In the genomic region with DNA sequence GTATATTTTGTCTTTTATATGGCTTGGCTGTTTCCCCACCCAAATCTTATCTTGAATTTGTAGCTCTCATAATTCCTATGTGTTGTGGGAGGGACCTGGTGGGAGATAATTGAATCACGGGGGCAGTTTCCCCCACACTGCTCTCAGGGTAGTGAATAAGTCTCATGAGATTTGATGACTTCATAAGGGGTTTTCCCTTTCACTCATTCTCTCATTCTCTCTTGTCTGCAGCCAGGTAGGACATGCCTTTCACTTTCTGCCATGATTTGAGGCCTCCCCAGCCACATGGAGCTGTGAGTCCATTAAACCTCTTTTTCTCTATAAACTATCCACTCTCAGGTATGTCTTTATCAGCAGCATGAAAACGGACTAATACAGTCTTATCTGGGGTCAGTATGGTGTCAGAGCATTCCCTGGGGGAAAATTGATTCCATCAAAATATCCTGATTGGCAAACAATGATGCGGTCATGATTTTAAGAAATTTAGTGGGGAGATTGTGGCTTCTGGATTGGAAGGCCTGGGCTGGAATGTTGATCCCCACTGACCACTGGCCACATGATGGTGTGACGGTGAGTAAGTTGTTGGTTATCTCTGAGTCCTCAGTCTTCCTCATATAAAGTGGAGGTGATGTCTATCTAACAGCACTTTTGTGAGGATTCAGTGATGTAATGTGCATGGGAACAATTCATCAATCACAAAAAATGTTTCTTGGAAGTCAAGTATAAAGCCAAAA, we compare ENCODE assay signal across 9 cellular contexts. TPM values are rescaled to one million over a fixed set of nuclear protein-coding genes. Genes with fewer than 3 reads are reported as not detected.
DNase-seq lines count a peak whose midpoint lies in the region; ATAC-seq and TF ChIP-seq lines count a peak whose summit lies in the region.
"Had no signal": no experiment of that assay in that cellular context is flagged by ENCODE, and none has a peak within 500 bp of the region (broad histone marks: within the 10 kb centered on the region; RNA-seq: fewer than 3 reads in every experiment).

No MANE protein-coding gene starts in this region.

- H3K9me3 ChIP-seq in MM.1S (replicated peaks; ENCODE audit: insufficient read depth, low read length), result no peaks in the 10 kb centered on the region

- peak; percentile 32 for DNase-seq in iris pigment epithelial cell (ENCODE audit: low read depth)
- no peak for DNase-seq in left lobe of liver (ENCODE audit: low spot score)
- DNase-seq in MM.1S, result no peak
- DNase-seq in midbrain (lab: John Stamatoyannopoulos, UW), result no peak
- DNase-seq: immature natural killer cell had no signal

- H3K4me3 ChIP-seq in MM.1S (ENCODE audit: low read length), result no peak overlapping the region

- no peaks in the 10 kb centered on the region for H4K20me1 ChIP-seq in MM.1S (ENCODE audit: insufficient read depth, low read length)

- H3K4me2 ChIP-seq in MM.1S (ENCODE audit: low read depth, low read length), result no peak overlapping the region

- H2AFZ ChIP-seq in MM.1S (ENCODE audit: low read length), result no peak overlapping the region

- no peak for TF ChIP-seq CTCF in MM.1S (IDR thresholded peaks at IDR 0.05; ENCODE audit: low read length)

- peak; percentile 61 for ATAC-seq in GM18498 (IDR thresholded peaks at IDR 0.05; ENCODE audit: unreplicated experiment)
- peak; percentile 76 for ATAC-seq in GM21447 (IDR thresholded peaks at IDR 0.05; ENCODE audit: unreplicated experiment)
- peak; percentile 54 for ATAC-seq in HG03565 (IDR thresholded peaks at IDR 0.05; ENCODE audit: unreplicated experiment)
- ATAC-seq in left lobe of liver, result no peak
- no peak for ATAC-seq in GM19397 (IDR thresholded peaks at IDR 0.05; ENCODE audit: unreplicated experiment)

- H3K27me3 ChIP-seq in MM.1S (replicated peaks; ENCODE audit: insufficient read depth, low read length), result no peaks in the 10 kb centered on the region

- H3K27ac ChIP-seq in MM.1S (ENCODE audit: low read length), result no peak overlapping the region

- no peak overlapping the region for H3K9ac ChIP-seq in MM.1S (ENCODE audit: low read length)

- no peaks in the 10 kb centered on the region for H3F3A ChIP-seq in MM.1S (ENCODE audit: insufficient read depth, low read length)

- H3K4me1 ChIP-seq in MM.1S (ENCODE audit: low read length), result no peaks in the 10 kb centered on the region

- H3K9me2 ChIP-seq in MM.1S (replicated peaks; ENCODE audit: insufficient read depth, low read length), result no peaks in the 10 kb centered on the region

- no peaks in the 10 kb centered on the region for H3K79me2 ChIP-seq in MM.1S (ENCODE audit: low read length)

- no peaks in the 10 kb centered on the region for H3K36me3 ChIP-seq in MM.1S (replicated peaks; ENCODE audit: insufficient read depth, low read length)

RNA-seq across cellular contexts. Expression of a gene that starts 27.5 kb away (rescaled TPM):
- total RNA-seq in left lobe of liver, result 45.2 TPM

Comparison
In these comparisons a context has a peak if more than half of its experiments do, and no peak if none do; other contexts are left out.
1. ATAC-seq: peak in GM18498 (single experiment), GM21447 (single experiment) and HG03565 (single experiment); none in left lobe of liver (single experiment) and GM19397 (single experiment).